In the genomic region with DNA sequence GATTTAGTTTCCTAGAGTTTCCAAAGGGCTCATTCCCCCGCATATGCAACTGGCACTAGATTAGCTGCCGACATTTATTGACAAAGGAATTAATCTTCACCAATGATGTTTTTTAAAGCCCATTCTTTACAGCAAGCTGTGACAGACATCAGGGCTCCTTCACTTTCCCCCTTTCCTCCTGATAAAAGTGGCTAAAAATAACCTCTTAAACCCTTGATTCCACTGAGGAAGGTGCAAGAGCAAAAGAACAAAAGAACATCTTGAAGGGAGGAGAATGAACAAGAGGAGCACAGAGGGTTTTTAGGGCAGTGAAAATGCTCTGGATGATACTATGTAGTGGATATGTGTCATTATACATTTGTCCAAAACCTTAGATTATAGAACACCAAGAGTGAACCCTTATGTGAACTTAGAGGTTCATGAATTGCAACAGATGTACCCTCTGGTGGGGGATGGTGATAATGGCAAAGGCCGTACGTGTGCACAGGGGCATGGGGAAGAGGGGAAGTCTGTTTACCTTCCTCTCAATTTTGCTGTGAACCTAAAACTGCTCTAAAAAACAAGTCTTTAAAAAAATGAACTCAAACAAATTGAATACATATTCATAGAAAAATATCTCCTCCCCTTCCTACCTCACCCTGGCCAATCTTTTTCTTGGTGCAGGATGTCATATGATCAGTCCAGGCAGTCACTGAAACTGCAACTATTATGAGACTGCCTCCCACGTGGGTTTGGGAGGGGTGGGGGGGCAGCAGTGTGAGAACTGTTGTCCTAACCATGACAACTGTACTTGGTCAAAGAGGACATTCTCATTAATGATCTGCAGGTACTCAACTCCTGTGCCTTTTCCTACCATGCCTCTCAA, we compare ENCODE assay signal across 12 cellular contexts.
A peak's percentile ranks its signal among the peaks of the same experiment; 100 is the strongest.
DNase-seq lines count a peak whose midpoint lies in the region; ATAC-seq and TF ChIP-seq lines count a peak whose summit lies in the region.
"Had no signal": no experiment of that assay in that cellular context is flagged by ENCODE, and none has a peak within 500 bp of the region (broad histone marks: within the 10 kb centered on the region; RNA-seq: fewer than 3 reads in every experiment).

No MANE protein-coding gene starts in this region.

- H3K4me1 Mint-ChIP-seq in GM23338 = peaks cover 23% of the 10 kb centered on the region
- peaks cover 27 to 29% of the 10 kb centered on the region in 2 donors for H3K4me1 Mint-ChIP-seq in stimulated activated naive B cell treated with anti-CD40 and anti-IgM and Interleukin-4, amounts not matched to agents 10 μg/mL and 1 μg/mL and 100 μg/mL, for 72 hours

- no peaks in the 10 kb centered on the region for H3K36me3 Mint-ChIP-seq in GM23338 (ENCODE audit: low read depth)
- peaks cover 23 to 29% of the 10 kb centered on the region in 2 donors for H3K36me3 Mint-ChIP-seq in stimulated activated naive B cell treated with anti-CD40 and anti-IgM and Interleukin-4, amounts not matched to agents 10 μg/mL and 1 μg/mL and 100 μg/mL, for 72 hours

- no peaks in the 10 kb centered on the region for H3K79me2 ChIP-seq in GM23338 (replicated peaks; ENCODE audit: insufficient read depth)

- no peak overlapping the region for H3K4me3 Mint-ChIP-seq in GM23338
- H3K4me3 Mint-ChIP-seq in stimulated activated naive B cell treated with anti-CD40 and anti-IgM and Interleukin-4, amounts not matched to agents 10 μg/mL and 1 μg/mL and 100 μg/mL, for 72 hours = no peak overlapping the region

- no peak overlapping the region for H3K27ac Mint-ChIP-seq in GM23338
- peak overlapping the region; percentile 39 for H3K27ac Mint-ChIP-seq in stimulated activated naive B cell treated with anti-CD40 and anti-IgM and Interleukin-4, amounts not matched to agents 10 μg/mL and 1 μg/mL and 100 μg/mL, for 72 hours

- peak overlapping the region; percentile 58 for H3K4me2 ChIP-seq in GM23338

- no peaks in the 10 kb centered on the region for H3K27me3 ChIP-seq in GM23338 (ENCODE audit: insufficient read depth)

- H3K4me1 ChIP-seq in GM23338 (ENCODE audit: insufficient read depth) = peaks cover 7% of the 10 kb centered on the region; the same call in 1 of the 2 replicates

- no peaks in the 10 kb centered on the region for H3K27me3 Mint-ChIP-seq in GM23338 (ENCODE audit: insufficient read depth, low read depth, poor library complexity)
- no peaks in the 10 kb centered on the region for H3K27me3 Mint-ChIP-seq in stimulated activated naive B cell treated with anti-CD40 and anti-IgM and Interleukin-4, amounts not matched to agents 10 μg/mL and 1 μg/mL and 100 μg/mL, for 72 hours

- H3K4me3 ChIP-seq in GM23338 = no peak overlapping the region
- H3K4me3 ChIP-seq: mucosa of descending colon had no signal

- no peak overlapping the region for H2AFZ ChIP-seq in GM23338

- H3K27ac ChIP-seq in GM23338 (ENCODE audit: low read depth) = no peak overlapping the region
- H3K27ac ChIP-seq: WERI-Rb-1 had no signal

- no peaks in the 10 kb centered on the region for H3F3A ChIP-seq in GM23338 (replicated peaks; ENCODE audit: low read depth)

- no peak for TF ChIP-seq CTCF in GM23338 (conservative IDR thresholded peaks at IDR 0.05; ENCODE audit: low read depth in 2 of 2)

- H3K9me2 ChIP-seq in GM23338 (ENCODE audit: insufficient read depth) = no peaks in the 10 kb centered on the region

- peak; percentile 3 for DNase-seq in stimulated activated CD4-positive, alpha-beta T cell treated with anti-CD3 and anti-CD28 coated beads, Interleukin-4, amount 100 ng/mL, for 1 hour
- DNase-seq in stimulated activated CD4-positive, alpha-beta T cell treated with anti-CD3 and anti-CD28 coated beads, Interleukin-12 subunit alpha, Interleukin-12 subunit beta, amount 100 ng/mL, for 4 hours = no peak
- no peak for DNase-seq in GM23338 (ENCODE audit: low spot score)
- DNase-seq in stimulated activated naive B cell treated with anti-CD40 and anti-IgM and Interleukin-4, amounts not matched to agents 10 μg/mL and 1 μg/mL and 100 μg/mL, for 72 hours = no peak
- no peak for DNase-seq in KG1 (lab: John Stamatoyannopoulos, UW)
- no peak for DNase-seq in NCI-H526 (lab: John Stamatoyannopoulos, UW)
- DNase-seq in putamen (ENCODE audit: low spot score) = no peak
- DNase-seq: mucosa of descending colon; NCI-H510A; stimulated activated CD4-positive, alpha-beta T cell treated with anti-CD3 and anti-CD28 coated beads, Interleukin-2, amount 100 ng/mL, for 24 hours; WERI-Rb-1 had no signal

- no peaks in the 10 kb centered on the region for H3K36me3 ChIP-seq in GM23338 (ENCODE audit: insufficient read depth)
- H3K36me3 ChIP-seq: WERI-Rb-1 had no signal

- H3K9me3 Mint-ChIP-seq in GM23338 = no peaks in the 10 kb centered on the region
- peaks cover 0 to 3% of the 10 kb centered on the region in 2 donors for H3K9me3 Mint-ChIP-seq in stimulated activated naive B cell treated with anti-CD40 and anti-IgM and Interleukin-4, amounts not matched to agents 10 μg/mL and 1 μg/mL and 100 μg/mL, for 72 hours

- ATAC-seq in GM23338 = no peak
- peak; percentile 91 for ATAC-seq in HG03460 (IDR thresholded peaks at IDR 0.05; ENCODE audit: unreplicated experiment)
- peak; percentile 76 to 84 for ATAC-seq in stimulated activated naive B cell treated with anti-CD40 and anti-IgM and Interleukin-4, amounts not matched to agents 10 μg/mL and 1 μg/mL and 100 μg/mL, for 72 hours (replicated peaks)
- ATAC-seq: mucosa of descending colon had no signal

- no peaks in the 10 kb centered on the region for H4K20me1 ChIP-seq in GM23338 (replicated peaks; ENCODE audit: insufficient read depth)

TF ChIP-seq in GM23338, 12 proteins besides CTCF, POLR2A, EP300 and RAD21 (continues in another document):
- TF ChIP-seq CREB1 (CRISPR knock-in tag; IDR thresholded peaks at IDR 0.05; ENCODE audit: low read depth) = no peak
- no peak for TF ChIP-seq POLR2AphosphoS5 (IDR thresholded peaks at IDR 0.05; ENCODE audit: low read depth)
- no peak for TF ChIP-seq JUNB (IDR thresholded peaks at IDR 0.05; ENCODE audit: unreplicated experiment)
- TF ChIP-seq ZNF114 (CRISPR knock-in tag; IDR thresholded peaks at IDR 0.05) = no peak
- no peak for TF ChIP-seq EZH2 (IDR thresholded peaks at IDR 0.05; ENCODE audit: low read depth, unreplicated experiment)
- no peak for TF ChIP-seq ZNF331 (CRISPR knock-in tag; IDR thresholded peaks at IDR 0.05; ENCODE audit: low read depth)
- no peak for TF ChIP-seq EZH2phosphoT487 (IDR thresholded peaks at IDR 0.05; ENCODE audit: unreplicated experiment)
- TF ChIP-seq NANOG (IDR thresholded peaks at IDR 0.05; ENCODE audit: borderline replicate concordance) = no peak
- TF ChIP-seq, protein P1, sequence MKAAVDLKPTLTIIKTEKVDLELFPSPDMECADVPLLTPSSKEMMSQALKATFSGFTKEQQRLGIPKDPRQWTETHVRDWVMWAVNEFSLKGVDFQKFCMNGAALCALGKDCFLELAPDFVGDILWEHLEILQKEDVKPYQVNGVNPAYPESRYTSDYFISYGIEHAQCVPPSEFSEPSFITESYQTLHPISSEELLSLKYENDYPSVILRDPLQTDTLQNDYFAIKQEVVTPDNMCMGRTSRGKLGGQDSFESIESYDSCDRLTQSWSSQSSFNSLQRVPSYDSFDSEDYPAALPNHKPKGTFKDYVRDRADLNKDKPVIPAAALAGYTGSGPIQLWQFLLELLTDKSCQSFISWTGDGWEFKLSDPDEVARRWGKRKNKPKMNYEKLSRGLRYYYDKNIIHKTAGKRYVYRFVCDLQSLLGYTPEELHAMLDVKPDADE (IDR thresholded peaks at IDR 0.05) = no peak
- no peak for TF ChIP-seq STAT1 (IDR thresholded peaks at IDR 0.05; ENCODE audit: unreplicated experiment)
- TF ChIP-seq, protein P2, sequence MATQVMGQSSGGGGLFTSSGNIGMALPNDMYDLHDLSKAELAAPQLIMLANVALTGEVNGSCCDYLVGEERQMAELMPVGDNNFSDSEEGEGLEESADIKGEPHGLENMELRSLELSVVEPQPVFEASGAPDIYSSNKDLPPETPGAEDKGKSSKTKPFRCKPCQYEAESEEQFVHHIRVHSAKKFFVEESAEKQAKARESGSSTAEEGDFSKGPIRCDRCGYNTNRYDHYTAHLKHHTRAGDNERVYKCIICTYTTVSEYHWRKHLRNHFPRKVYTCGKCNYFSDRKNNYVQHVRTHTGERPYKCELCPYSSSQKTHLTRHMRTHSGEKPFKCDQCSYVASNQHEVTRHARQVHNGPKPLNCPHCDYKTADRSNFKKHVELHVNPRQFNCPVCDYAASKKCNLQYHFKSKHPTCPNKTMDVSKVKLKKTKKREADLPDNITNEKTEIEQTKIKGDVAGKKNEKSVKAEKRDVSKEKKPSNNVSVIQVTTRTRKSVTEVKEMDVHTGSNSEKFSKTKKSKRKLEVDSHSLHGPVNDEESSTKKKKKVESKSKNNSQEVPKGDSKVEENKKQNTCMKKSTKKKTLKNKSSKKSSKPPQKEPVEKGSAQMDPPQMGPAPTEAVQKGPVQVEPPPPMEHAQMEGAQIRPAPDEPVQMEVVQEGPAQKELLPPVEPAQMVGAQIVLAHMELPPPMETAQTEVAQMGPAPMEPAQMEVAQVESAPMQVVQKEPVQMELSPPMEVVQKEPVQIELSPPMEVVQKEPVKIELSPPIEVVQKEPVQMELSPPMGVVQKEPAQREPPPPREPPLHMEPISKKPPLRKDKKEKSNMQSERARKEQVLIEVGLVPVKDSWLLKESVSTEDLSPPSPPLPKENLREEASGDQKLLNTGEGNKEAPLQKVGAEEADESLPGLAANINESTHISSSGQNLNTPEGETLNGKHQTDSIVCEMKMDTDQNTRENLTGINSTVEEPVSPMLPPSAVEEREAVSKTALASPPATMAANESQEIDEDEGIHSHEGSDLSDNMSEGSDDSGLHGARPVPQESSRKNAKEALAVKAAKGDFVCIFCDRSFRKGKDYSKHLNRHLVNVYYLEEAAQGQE (IDR thresholded peaks at IDR 0.05; ENCODE audit: unreplicated experiment) = no peak
